In the genomic region with DNA sequence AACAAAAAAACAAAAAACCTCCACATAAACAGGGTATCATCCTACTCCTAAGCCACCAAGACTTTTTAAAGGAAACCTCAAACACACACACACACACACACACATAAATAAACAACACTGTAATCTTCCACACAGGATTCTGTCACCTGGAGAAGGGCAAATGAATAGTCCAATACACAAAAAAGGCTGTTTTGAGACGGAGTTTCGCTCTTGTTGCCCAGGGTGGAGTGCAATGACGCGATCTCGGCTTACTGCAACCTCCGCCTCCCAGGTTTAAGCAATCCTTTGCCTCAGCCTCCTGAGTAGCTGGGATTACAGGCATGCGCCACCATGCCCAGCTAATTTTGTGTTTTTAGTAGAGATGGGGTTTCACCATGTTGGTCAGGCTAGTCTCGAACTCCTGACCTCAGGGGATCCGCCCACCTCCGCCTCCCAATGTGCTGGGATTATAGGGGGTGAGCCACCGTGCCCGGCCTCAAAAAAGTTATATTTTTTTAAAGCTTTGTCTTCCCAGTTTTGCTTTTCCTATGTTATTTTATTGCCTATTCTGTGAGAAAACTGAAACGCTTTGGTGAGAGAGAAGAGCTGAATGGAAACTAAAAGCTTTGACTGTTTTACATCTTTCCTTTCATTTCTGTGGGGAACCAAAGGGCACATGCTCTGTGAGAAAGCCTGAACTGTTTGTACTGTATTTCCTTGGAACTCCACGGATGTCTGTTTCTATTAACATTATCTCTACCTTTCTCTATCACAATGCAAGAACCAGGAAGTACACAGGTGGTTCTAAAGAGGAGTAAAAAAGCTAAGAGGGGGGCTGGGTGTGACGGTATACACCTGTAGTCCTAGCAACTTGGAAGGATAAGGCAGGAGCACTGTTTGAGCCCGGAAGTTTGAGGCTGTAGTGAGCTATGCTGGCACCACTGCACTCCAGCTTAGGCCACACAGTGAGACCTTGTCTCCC, we compare ENCODE assay signal across 9 cellular contexts. TPM values are rescaled to one million over a fixed set of nuclear protein-coding genes. Genes with fewer than 3 reads are reported as not detected.
DNase-seq lines count a peak whose midpoint lies in the region; ATAC-seq and TF ChIP-seq lines count a peak whose summit lies in the region.
"Had no signal": no experiment of that assay in that cellular context is flagged by ENCODE, and none has a peak within 500 bp of the region (broad histone marks: within the 10 kb centered on the region; RNA-seq: fewer than 3 reads in every experiment).

No MANE protein-coding gene starts in this region.

- H3K27me3 ChIP-seq in Caco-2 (replicated peaks; ENCODE audit: control insufficient read depth, insufficient read depth, low read length) (no peaks in the 10 kb centered on the region), mucosa of rectum (ENCODE audit: control insufficient read depth in 2 of 2, insufficient read depth in 2 of 2, low read length in 2 of 2) (no peaks in the 10 kb centered on the region)

- H3K9me3 Mint-ChIP-seq in Caco-2 (ENCODE audit: unreplicated experiment): no peaks in the 10 kb centered on the region
- no peaks in the 10 kb centered on the region for H3K9me3 Mint-ChIP-seq in activated CD8-positive, alpha-beta T cell treated with anti-CD3 and anti-CD28 coated beads, Interleukin-2, amount 10 ng/mL, durations not matched to agents 7 days and 5 days (ENCODE audit: insufficient read depth)

- H3K36me3 Mint-ChIP-seq in Caco-2 (ENCODE audit: insufficient read depth, unreplicated experiment): peaks cover 71% of the 10 kb centered on the region
- H3K36me3 Mint-ChIP-seq in activated CD8-positive, alpha-beta T cell treated with anti-CD3 and anti-CD28 coated beads, Interleukin-2, amount 10 ng/mL, durations not matched to agents 7 days and 5 days (ENCODE audit: low read depth): peaks cover 15% of the 10 kb centered on the region

- H3K27ac Mint-ChIP-seq in Caco-2 (ENCODE audit: unreplicated experiment): peak overlapping the region; percentile 70
- peak overlapping the region; percentile 46 for H3K27ac Mint-ChIP-seq in activated CD8-positive, alpha-beta T cell treated with anti-CD3 and anti-CD28 coated beads, Interleukin-2, amount 10 ng/mL, durations not matched to agents 7 days and 5 days

- H3K9ac ChIP-seq in mucosa of rectum (ENCODE audit: low read depth in 1 of 2, low read length in 2 of 2): peak overlapping the region; percentile 47 to 51

- CTCF ChIA-PET in Caco-2 (lab: Charles Lee): interaction anchor here (0.6 kb wide), 1 partner anchor 47 kb away, joined by 3 read pairs; no protein-coding TSS in a partner anchor
- CTCF ChIA-PET in activated CD8-positive, alpha-beta T cell treated with anti-CD3 and anti-CD28 coated beads, Interleukin-2, amount 10 ng/mL, durations not matched to agents 7 days and 5 days (lab: Charles Lee): interaction anchor here (0.7 to 1.2 kb wide), 6 partner anchors 9 to 45 kb away, joined by 3 to 6 read pairs (median 3); no protein-coding TSS in a partner anchor

- H3K36me3 ChIP-seq in Caco-2 (ENCODE audit: control insufficient read depth, insufficient read depth, low read length) (no peaks in the 10 kb centered on the region), mucosa of rectum (ENCODE audit: control insufficient read depth in 2 of 2, insufficient read depth in 2 of 2, low read length in 2 of 2) (no peaks in the 10 kb centered on the region)

- H3K9me3 ChIP-seq in Caco-2 (no peaks in the 10 kb centered on the region), mucosa of rectum (ENCODE audit: control insufficient read depth in 2 of 2, low read length in 2 of 2) (no peaks in the 10 kb centered on the region)

- TF ChIP-seq CTCF in Caco-2 (IDR thresholded peaks at IDR 0.05; ENCODE audit: insufficient read depth in 1 of 2, low read depth in 1 of 2, low read length in 1 of 2, severe bottlenecking in 1 of 2, unreplicated experiment in 1 of 2): no peak

- H3K27ac ChIP-seq in mucosa of rectum (ENCODE audit: low read depth in 2 of 2, low read length in 2 of 2): peak overlapping the region; percentile 80

- peaks cover 39% of the 10 kb centered on the region for H3K4me1 Mint-ChIP-seq in Caco-2 (ENCODE audit: low read depth, unreplicated experiment)
- H3K4me1 Mint-ChIP-seq in activated CD8-positive, alpha-beta T cell treated with anti-CD3 and anti-CD28 coated beads, Interleukin-2, amount 10 ng/mL, durations not matched to agents 7 days and 5 days (ENCODE audit: low read depth): peaks cover 57% of the 10 kb centered on the region

- H3K27me3 Mint-ChIP-seq in Caco-2 (ENCODE audit: insufficient read depth, unreplicated experiment): no peaks in the 10 kb centered on the region
- no peaks in the 10 kb centered on the region for H3K27me3 Mint-ChIP-seq in activated CD8-positive, alpha-beta T cell treated with anti-CD3 and anti-CD28 coated beads, Interleukin-2, amount 10 ng/mL, durations not matched to agents 7 days and 5 days (ENCODE audit: low read depth)

- POLR2A ChIA-PET in Caco-2 (lab: Charles Lee): no interaction called here
- POLR2A ChIA-PET in activated CD8-positive, alpha-beta T cell treated with anti-CD3 and anti-CD28 coated beads, Interleukin-2, amount 10 ng/mL, durations not matched to agents 7 days and 5 days (lab: Charles Lee): interaction anchor here (0.7 kb wide), 2 partner anchors 10 to 14 kb away, joined by 3 read pairs; no protein-coding TSS in a partner anchor

- ATAC-seq in GM21723 (IDR thresholded peaks at IDR 0.05; ENCODE audit: unreplicated experiment): peak; percentile 46
- ATAC-seq in activated CD8-positive, alpha-beta T cell treated with anti-CD3 and anti-CD28 coated beads, Interleukin-2, amount 10 ng/mL, durations not matched to agents 7 days and 5 days: peak; percentile 22

- no peak overlapping the region for H3K4me3 Mint-ChIP-seq in Caco-2 (ENCODE audit: unreplicated experiment)
- no peak overlapping the region for H3K4me3 Mint-ChIP-seq in activated CD8-positive, alpha-beta T cell treated with anti-CD3 and anti-CD28 coated beads, Interleukin-2, amount 10 ng/mL, durations not matched to agents 7 days and 5 days

- DNase-seq in Caco-2 (no peak), T-helper 9 cell (no peak), cerebellar nuclear complex (lab: John Stamatoyannopoulos, UW) (no peak), COLO829 (ENCODE audit: low spot score) (no peak), DMS79 (lab: John Stamatoyannopoulos, UW) (no peak)
- DNase-seq in activated CD8-positive, alpha-beta T cell treated with anti-CD3 and anti-CD28 coated beads, Interleukin-2, amount 10 ng/mL, durations not matched to agents 7 days and 5 days: no peak
- DNase-seq: occipital lobe had no signal

- peaks cover 29% of the 10 kb centered on the region for H3K4me1 ChIP-seq in Caco-2
- peaks cover 21 to 24% of the 10 kb centered on the region in 2 donors for H3K4me1 ChIP-seq in mucosa of rectum (ENCODE audit: control insufficient read depth in 2 of 2, insufficient read depth in 2 of 2, low read length in 2 of 2)

- BruUV-seq in Caco-2 (replicated peaks; lab: Mats Ljungman, UMichigan): no TSS peak

- H3K4me3 ChIP-seq in Caco-2 (ENCODE audit: low read depth, low read length): no peak overlapping the region
- peak overlapping the region in 1 of 2 donors; percentile 53 for H3K4me3 ChIP-seq in mucosa of rectum (ENCODE audit: low read length in 2 of 2)

- intact Hi-C loops in Caco-2 (cut with micrococcal nuclease; ENCODE audit: unreplicated experiment): no loop called here

RNA-seq across cellular contexts. Expression of a gene that starts 44.1 kb away (rescaled TPM):
- 146 and 152 TPM in 2 replicates for total RNA-seq in Caco-2 (2022)
- total RNA-seq in activated CD8-positive, alpha-beta T cell treated with anti-CD3 and anti-CD28 coated beads, Interleukin-2, amount 10 ng/mL, durations not matched to agents 7 days and 5 days: 100 to 1,000 TPM; 104 to 111 TPM

RNA-seq across cellular contexts. Expression of a gene that starts 56.5 kb away (rescaled TPM):
- 100 and 108 TPM in 2 replicates for total RNA-seq in Caco-2 (2022)
- total RNA-seq in activated CD8-positive, alpha-beta T cell treated with anti-CD3 and anti-CD28 coated beads, Interleukin-2, amount 10 ng/mL, durations not matched to agents 7 days and 5 days: 10 to 100 TPM; 44.5 to 44.7 TPM

RNA-seq across cellular contexts. Expression of a gene that starts 59.9 kb away (rescaled TPM):
- 0.93 and 2.0 TPM in 2 replicates for total RNA-seq in Caco-2 (2022)
- 1 to 10 TPM in 1 of 2 experiments, under 1 TPM in 1; 0.45 to 1.2 TPM for total RNA-seq in activated CD8-positive, alpha-beta T cell treated with anti-CD3 and anti-CD28 coated beads, Interleukin-2, amount 10 ng/mL, durations not matched to agents 7 days and 5 days
- total RNA-seq: occipital lobe had no signal
